8 cellular contexts compared by ENCODE assay signal in genomic region chr5:16455670-16456069, GRCh38. TPM values are rescaled to one million over a fixed set of nuclear protein-coding genes. Genes with fewer than 3 reads are reported as not detected.
DNase-seq lines count a peak whose midpoint lies in the region; ATAC-seq and TF ChIP-seq lines count a peak whose summit lies in the region.

No MANE protein-coding gene starts in this region.

- H3K4me3 ChIP-seq in heart right ventricle (no peak overlapping the region), RWPE2 (ENCODE audit: severe bottlenecking) (no peak overlapping the region), upper lobe of right lung (no peak overlapping the region), neural progenitor cell (no peak overlapping the region)

- no peak overlapping the region for H3K4me2 ChIP-seq in neural progenitor cell

- peaks cover 14% of the 10 kb centered on the region for H3K36me3 Mint-ChIP-seq in neural progenitor cell

- H3K9me3 ChIP-seq in heart right ventricle (no peaks in the 10 kb centered on the region), RWPE2 (ENCODE audit: severe bottlenecking) (no peaks in the 10 kb centered on the region), upper lobe of right lung (no peaks in the 10 kb centered on the region), neural progenitor cell (ENCODE audit: low read depth) (no peaks in the 10 kb centered on the region)

- 64 to 66% methylated on average over 5 of the region's 5 CpGs for WGBS in heart right ventricle, 2 donors

- ATAC-seq in heart right ventricle (peak in 5 of 8 donors; percentile 2 to 26 (median 12)), Right ventricle myocardium inferior (no peak), RWPE2 (ENCODE audit: low read depth) (no peak), left ventricle myocardium superior (peak; percentile 1), upper lobe of right lung (peak; percentile 57), HG02852 (IDR thresholded peaks at IDR 0.05; ENCODE audit: unreplicated experiment) (no peak)

- no peaks in the 10 kb centered on the region for H3K9me3 Mint-ChIP-seq in neural progenitor cell

- TF ChIP-seq CTCF in heart right ventricle (IDR thresholded peaks at IDR 0.05), result no peak
- TF ChIP-seq CTCF in RWPE2 (IDR thresholded peaks at IDR 0.05; ENCODE audit: poor library complexity, severe bottlenecking), result no peak
- TF ChIP-seq CTCF in upper lobe of right lung (IDR thresholded peaks at IDR 0.05), result no peak
- no peak for TF ChIP-seq CTCF in neural progenitor cell (IDR thresholded peaks at IDR 0.05)

- no peak overlapping the region for H2AFZ ChIP-seq in neural progenitor cell (replicated peaks)

- H3K27ac ChIP-seq in heart right ventricle (peak overlapping the region in 6 of 10 donors; percentile 5 to 63 (median 31)), RWPE2 (ENCODE audit: poor library complexity, severe bottlenecking) (peak overlapping the region; percentile 24), upper lobe of right lung (peak overlapping the region; percentile 52), neural progenitor cell (no peak overlapping the region)

- H3K36me3 ChIP-seq in heart right ventricle, result peaks cover 0 to 99% (median 21%) of the 10 kb centered on the region in 9 donors
- H3K36me3 ChIP-seq in RWPE2 (ENCODE audit: low read depth), result peaks cover 91% of the 10 kb centered on the region
- H3K36me3 ChIP-seq in upper lobe of right lung, result peaks cover 66% of the 10 kb centered on the region
- peaks cover 14% of the 10 kb centered on the region for H3K36me3 ChIP-seq in neural progenitor cell

- peaks cover 17% of the 10 kb centered on the region for H3K79me2 ChIP-seq in neural progenitor cell (ENCODE audit: low read depth)

- H3K4me3 Mint-ChIP-seq in neural progenitor cell, result no peak overlapping the region

- H3K27ac Mint-ChIP-seq in neural progenitor cell, result no peak overlapping the region

- no peaks in the 10 kb centered on the region for H4K20me1 ChIP-seq in neural progenitor cell (ENCODE audit: low read depth)

- H3K9ac ChIP-seq in neural progenitor cell, result no peak overlapping the region

- H3K4me1 ChIP-seq in heart right ventricle, result peaks cover 3 to 80% (median 47%) of the 10 kb centered on the region in 9 donors
- peaks cover 5% of the 10 kb centered on the region for H3K4me1 ChIP-seq in RWPE2 (ENCODE audit: insufficient read depth, poor library complexity, severe bottlenecking)
- peaks cover 32% of the 10 kb centered on the region for H3K4me1 ChIP-seq in upper lobe of right lung
- no peaks in the 10 kb centered on the region for H3K4me1 ChIP-seq in neural progenitor cell

- H3K27me3 ChIP-seq in heart right ventricle, result no peaks in the 10 kb centered on the region
- no peaks in the 10 kb centered on the region for H3K27me3 ChIP-seq in RWPE2 (ENCODE audit: insufficient read depth, poor library complexity, severe bottlenecking)
- H3K27me3 ChIP-seq in upper lobe of right lung, result no peaks in the 10 kb centered on the region
- no peaks in the 10 kb centered on the region for H3K27me3 ChIP-seq in neural progenitor cell

- no peaks in the 10 kb centered on the region for H3K4me1 Mint-ChIP-seq in neural progenitor cell

- H3K27me3 Mint-ChIP-seq in neural progenitor cell (ENCODE audit: insufficient read depth, low read depth), result no peaks in the 10 kb centered on the region

- DNase-seq in heart right ventricle (no peak), Right ventricle myocardium inferior (ENCODE audit: missing footprints) (no peak), RWPE2 (ENCODE audit: low spot score) (no peak), left ventricle myocardium superior (no peak), upper lobe of right lung (no peak), neural progenitor cell (ENCODE audit: low spot score) (no peak)
- no peak for DNase-seq in stimulated activated naive CD4-positive, alpha-beta T cell treated with Interleukin-2 at 50 U/mL for 16 hours (lab: John Stamatoyannopoulos, UW)

- no peaks in the 10 kb centered on the region for H3F3A ChIP-seq in neural progenitor cell (ENCODE audit: low read depth)

- intact Hi-C loops in heart right ventricle (cut with DNase I), result loop anchor here (2.0 to 10.0 kb wide), 8 partner anchors 101 to 993 kb away; partner anchors contain the start of gene MARCHF11 (in 1 of the 10)
- intact Hi-C loops in Right ventricle myocardium inferior (cut with DNase I), result loop anchor here (5.0 kb wide), 2 partner anchors 212 to 443 kb away; no protein-coding TSS in a partner anchor
- intact Hi-C loops in left ventricle myocardium superior (cut with micrococcal nuclease), result loop anchor here (10.0 kb wide), 1 partner anchor 291 kb away; no protein-coding TSS in a partner anchor
- intact Hi-C loops in upper lobe of right lung (cut with DNase I), result no loop called here

RNA-seq across cellular contexts. Expression of gene ZNF622, which starts 9.9 kb away (rescaled TPM):
- 10 to 100 TPM; 41.9 to 74.0 (median 54.9) TPM for total RNA-seq in heart right ventricle
- 100 to 1,000 TPM in 1 of 2 donors, 10 to 100 TPM in 1; 29.6 to 103 TPM for polyA plus RNA-seq in heart right ventricle
- 56.7 TPM for total RNA-seq in Right ventricle myocardium inferior
- 58.4 TPM for total RNA-seq in left ventricle myocardium superior
- 28.0 TPM for total RNA-seq in upper lobe of right lung
- 14.6 and 21.8 TPM in 2 replicates for total RNA-seq in neural progenitor cell (ENCODE audit: low replicate concordance)

Comparison
In these comparisons a context has a peak if more than half of its experiments do, and no peak if none do; other contexts are left out.
1. ATAC-seq: peak in heart right ventricle (5 of 8), left ventricle myocardium superior (single experiment) and upper lobe of right lung (single experiment); none in Right ventricle myocardium inferior (single experiment), RWPE2 (single experiment) and HG02852 (single experiment).